ENCODE assay signal across 23 cellular contexts in genomic region chr16:88084881-88085280, GRCh38.
DNase-seq lines count a peak whose midpoint lies in the region; ATAC-seq and TF ChIP-seq lines count a peak whose summit lies in the region.
"Had no signal": no experiment of that assay in that cellular context is flagged by ENCODE, and none has a peak within 500 bp of the region (broad histone marks: within the 10 kb centered on the region; RNA-seq: fewer than 3 reads in every experiment).

No MANE protein-coding gene starts in this region.

- no peaks in the 10 kb centered on the region for H3K4me1 ChIP-seq in left lung
- H3K4me1 ChIP-seq: parathyroid adenoma, upper lobe of left lung had no signal

- H3K9me3 Mint-ChIP-seq in HFFc6, result peaks cover 3% of the 10 kb centered on the region; the same call in 1 of the 2 replicates
- peaks cover 9% of the 10 kb centered on the region for H3K9me3 Mint-ChIP-seq in mesothelial cell of epicardium
- peaks cover 2% of the 10 kb centered on the region for H3K9me3 Mint-ChIP-seq in activated CD4-positive, alpha-beta T cell treated with anti-CD3 and anti-CD28 coated beads, Interleukin-2, amount 10 ng/mL, durations not matched to agents 7 days and 5 days
- H3K9me3 Mint-ChIP-seq: activated CD4-positive, alpha-beta T cell treated with anti-CD3 and anti-CD28 coated beads, Interleukin-2, amount 10 ng/mL, durations not matched to agents 24 days and 14 days; activated T-helper 17 cell treated with anti-CD3 and anti-CD28 coated beads, Interleukin-2, amount 50 U/mL, for 72 hours; natural killer cell treated with Interleukin-12 subunit alpha and Interleukin-12 subunit beta and Interleukin-15 and Interleukin-18, amount 100 ng/mL, for 72 hours had no signal

- H3K27me3 Mint-ChIP-seq in HFFc6 (ENCODE audit: insufficient read depth) (peaks cover 1% of the 10 kb centered on the region; the same call in 1 of the 2 replicates), mesothelial cell of epicardium (ENCODE audit: low read depth) (no peaks in the 10 kb centered on the region)
- no peaks in the 10 kb centered on the region for H3K27me3 Mint-ChIP-seq in activated CD4-positive, alpha-beta T cell treated with anti-CD3 and anti-CD28 coated beads, Interleukin-2, amount 10 ng/mL, durations not matched to agents 7 days and 5 days
- H3K27me3 Mint-ChIP-seq: activated CD4-positive, alpha-beta T cell treated with anti-CD3 and anti-CD28 coated beads, Interleukin-2, amount 10 ng/mL, durations not matched to agents 24 days and 14 days; activated naive CD8-positive, alpha-beta T cell; activated T-helper 17 cell treated with anti-CD3 and anti-CD28 coated beads, Interleukin-2, amount 50 U/mL, for 72 hours; natural killer cell treated with Interleukin-12 subunit alpha and Interleukin-12 subunit beta and Interleukin-15 and Interleukin-18, amount 100 ng/mL, for 72 hours had no signal

- H3K9me3 ChIP-seq in left lung, result no peaks in the 10 kb centered on the region
- H3K9me3 ChIP-seq: SK-N-SH, upper lobe of left lung had no signal

- peaks cover 0 to 7% of the 10 kb centered on the region in 2 donors for H3K36me3 ChIP-seq in left lung

- H3K27ac ChIP-seq in left lung, result no peak overlapping the region
- H3K27ac ChIP-seq: parathyroid adenoma, upper lobe of left lung had no signal

- H3K4me3 Mint-ChIP-seq in HFFc6, result no peak overlapping the region
- no peak overlapping the region for H3K4me3 Mint-ChIP-seq in mesothelial cell of epicardium
- no peak overlapping the region for H3K4me3 Mint-ChIP-seq in activated CD4-positive, alpha-beta T cell treated with anti-CD3 and anti-CD28 coated beads, Interleukin-2, amount 10 ng/mL, durations not matched to agents 7 days and 5 days
- H3K4me3 Mint-ChIP-seq: activated CD4-positive, alpha-beta T cell treated with anti-CD3 and anti-CD28 coated beads, Interleukin-2, amount 10 ng/mL, durations not matched to agents 24 days and 14 days; activated naive CD8-positive, alpha-beta T cell; activated T-helper 17 cell treated with anti-CD3 and anti-CD28 coated beads, Interleukin-2, amount 50 U/mL, for 72 hours; CD14-positive monocyte; natural killer cell treated with Interleukin-12 subunit alpha and Interleukin-12 subunit beta and Interleukin-15 and Interleukin-18, amount 100 ng/mL, for 72 hours had no signal

- no peak overlapping the region for H3K27ac Mint-ChIP-seq in HFFc6
- no peak overlapping the region for H3K27ac Mint-ChIP-seq in mesothelial cell of epicardium
- no peak overlapping the region for H3K27ac Mint-ChIP-seq in activated CD4-positive, alpha-beta T cell treated with anti-CD3 and anti-CD28 coated beads, Interleukin-2, amount 10 ng/mL, durations not matched to agents 7 days and 5 days
- H3K27ac Mint-ChIP-seq: activated CD4-positive, alpha-beta T cell treated with anti-CD3 and anti-CD28 coated beads, Interleukin-2, amount 10 ng/mL, durations not matched to agents 24 days and 14 days; activated naive CD8-positive, alpha-beta T cell; activated T-helper 17 cell treated with anti-CD3 and anti-CD28 coated beads, Interleukin-2, amount 50 U/mL, for 72 hours; natural killer cell treated with Interleukin-12 subunit alpha and Interleukin-12 subunit beta and Interleukin-15 and Interleukin-18, amount 100 ng/mL, for 72 hours had no signal

- H3K36me3 Mint-ChIP-seq in HFFc6 (ENCODE audit: low read depth) (peaks cover 9% of the 10 kb centered on the region), mesothelial cell of epicardium (peaks cover 15% of the 10 kb centered on the region)
- peaks cover 3% of the 10 kb centered on the region for H3K36me3 Mint-ChIP-seq in activated CD4-positive, alpha-beta T cell treated with anti-CD3 and anti-CD28 coated beads, Interleukin-2, amount 10 ng/mL, durations not matched to agents 7 days and 5 days (ENCODE audit: low read depth)
- H3K36me3 Mint-ChIP-seq: natural killer cell treated with Interleukin-12 subunit alpha and Interleukin-12 subunit beta and Interleukin-15 and Interleukin-18, amount 100 ng/mL, for 72 hours had no signal

- H3K4me3 ChIP-seq in cardiac fibroblast (replicated peaks in 1 of 2; ENCODE audit: low read depth in 2 of 2, low read length in 2 of 2) (no peak overlapping the region), left lung (no peak overlapping the region)
- H3K4me3 ChIP-seq: upper lobe of left lung had no signal

- POLR2A ChIA-PET in activated CD4-positive, alpha-beta T cell treated with anti-CD3 and anti-CD28 coated beads, Interleukin-2, amount 10 ng/mL, durations not matched to agents 7 days and 5 days (lab: Charles Lee), result no interaction called here

- DNase-seq in AG20443 (ENCODE audit: low spot score), result peak; percentile 56
- DNase-seq in HFFc6, result peak; percentile 30
- peak; percentile 26 to 34 for DNase-seq in cardiac fibroblast (ENCODE audit: low read depth in 2 of 2)
- DNase-seq in left lung, result no peak
- DNase-seq in mesothelial cell of epicardium (ENCODE audit: low spot score in 2 of 2, unreplicated experiment in 2 of 2), result no peak
- DNase-seq in activated CD8-positive, alpha-beta memory T cell treated with anti-CD3 and anti-CD28 coated beads, Interleukin-2, amount 50 U/mL, for 48 hours, result no peak
- DNase-seq in activated CD4-positive, alpha-beta T cell treated with anti-CD3 and anti-CD28 coated beads, Interleukin-2, amount 10 ng/mL, durations not matched to agents 7 days and 5 days, result no peak
- no peak for DNase-seq in stimulated activated CD4-positive, alpha-beta T cell treated with anti-CD3 and anti-CD28 coated beads, Interleukin-4, amount 100 ng/mL, for 4 hours
- DNase-seq: activated CD4-positive, alpha-beta T cell treated with anti-CD3 and anti-CD28 coated beads, Interleukin-2, amount 10 ng/mL, durations not matched to agents 24 days and 14 days; effector CD8-positive, alpha-beta T cell; erythroblast; head of caudate nucleus; NCI-H2081; NCI-H510A; NK-92 treated with Interleukin-12 subunit alpha and Interleukin-12 subunit beta, amount 100 ng/mL, for 24 hours; SK-N-SH; T-helper 2 cell; upper lobe of left lung had no signal

- CTCF ChIA-PET in activated CD4-positive, alpha-beta T cell treated with anti-CD3 and anti-CD28 coated beads, Interleukin-2, amount 10 ng/mL, durations not matched to agents 7 days and 5 days (lab: Charles Lee), result interaction anchor here (0.6 to 0.7 kb wide), 2 partner anchors 386 to 552 kb away, joined by 3 read pairs; no protein-coding TSS in a partner anchor

- peak; percentile 8 for ATAC-seq in left lung
- ATAC-seq: activated T-helper 17 cell treated with anti-CD3 and anti-CD28 coated beads, Interleukin-2, amount 50 U/mL, for 72 hours; natural killer cell treated with Interleukin-12 subunit alpha and Interleukin-12 subunit beta and Interleukin-15 and Interleukin-18, amount 100 ng/mL, for 72 hours had no signal

- intact Hi-C loops in left lung (cut with DNase I), result no loop called here

- TF ChIP-seq CTCF in HFFc6 (IDR thresholded peaks at IDR 0.05), result no peak
- no peak for TF ChIP-seq CTCF in cardiac fibroblast (IDR thresholded peaks at IDR 0.05; ENCODE audit: low read depth, low read length)
- no peak for TF ChIP-seq CTCF in left lung (IDR thresholded peaks at IDR 0.05)
- TF ChIP-seq CTCF in mesothelial cell of epicardium (IDR thresholded peaks at IDR 0.05; ENCODE audit: unreplicated experiment), result no peak

- H3K27me3 ChIP-seq in left lung, result peaks cover 0 to 19% of the 10 kb centered on the region in 2 donors
- H3K27me3 ChIP-seq: upper lobe of left lung had no signal

- H3K4me1 Mint-ChIP-seq in HFFc6 (ENCODE audit: low read depth) (peaks cover 10% of the 10 kb centered on the region), mesothelial cell of epicardium (no peaks in the 10 kb centered on the region)
- no peaks in the 10 kb centered on the region for H3K4me1 Mint-ChIP-seq in activated CD4-positive, alpha-beta T cell treated with anti-CD3 and anti-CD28 coated beads, Interleukin-2, amount 10 ng/mL, durations not matched to agents 7 days and 5 days
- H3K4me1 Mint-ChIP-seq: activated CD4-positive, alpha-beta T cell treated with anti-CD3 and anti-CD28 coated beads, Interleukin-2, amount 10 ng/mL, durations not matched to agents 24 days and 14 days; activated T-helper 17 cell treated with anti-CD3 and anti-CD28 coated beads, Interleukin-2, amount 50 U/mL, for 72 hours had no signal

Comparison
In these comparisons a context has a peak if more than half of its experiments do, and no peak if none do; other contexts are left out.
1. DNase-seq: peak in AG20443 (single experiment), HFFc6 (single experiment) and cardiac fibroblast (2 of 2); none in left lung (0 of 2), mesothelial cell of epicardium (0 of 2), activated CD8-positive, alpha-beta memory T cell treated with anti-CD3 and anti-CD28 coated beads, Interleukin-2, amount 50 U/mL, for 48 hours (single experiment), activated CD4-positive, alpha-beta T cell treated with anti-CD3 and anti-CD28 coated beads, Interleukin-2, amount 10 ng/mL, durations not matched to agents 7 days and 5 days (single experiment) and stimulated activated CD4-positive, alpha-beta T cell treated with anti-CD3 and anti-CD28 coated beads, Interleukin-4, amount 100 ng/mL, for 4 hours (0 of 2).